Comparison of ENCODE assay signal across 25 cellular contexts in the genomic region with DNA sequence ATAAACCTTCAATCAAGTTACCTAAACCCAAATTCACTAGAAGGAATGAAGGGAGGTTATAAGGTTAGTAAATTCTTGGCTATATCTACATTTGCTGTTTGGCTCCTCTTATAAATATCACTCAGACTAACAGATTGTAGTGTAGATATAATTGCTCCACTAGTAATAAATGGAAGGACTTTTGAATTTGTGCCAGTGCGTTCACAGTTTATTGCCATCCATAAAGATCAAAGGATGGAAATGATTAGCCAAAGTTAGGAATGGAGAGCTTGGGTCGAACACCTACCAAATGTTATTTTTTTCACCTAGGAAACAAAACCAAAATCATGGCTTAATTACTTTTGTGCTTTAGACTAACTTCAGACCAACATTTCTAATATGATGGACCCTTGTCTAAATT. TPM values are rescaled to one million over a fixed set of nuclear protein-coding genes. Genes with fewer than 3 reads are reported as not detected.
"Had no signal": no experiment of that assay in that cellular context is flagged by ENCODE, and none has a peak within 500 bp of the region (broad histone marks: within the 10 kb centered on the region; RNA-seq: fewer than 3 reads in every experiment).

No MANE protein-coding gene starts in this region.

- DNase-seq: activated CD4-positive, alpha-beta T cell treated with anti-CD3 and anti-CD28 coated beads for 1 hour; activated CD8-positive, alpha-beta memory T cell treated with anti-CD3 and anti-CD28 coated beads for 24 hours; activated CD8-positive, alpha-beta memory T cell treated with anti-CD3 and anti-CD28 coated beads, Interleukin-2, amount 50 U/mL, for 48 hours; activated gamma-delta T cell; adrenal gland; foreskin keratinocyte; glutamatergic neuron; hypothalamus; kidney; left lung; mammary epithelial cell; midbrain; psoas muscle; right lobe of liver; stimulated activated CD4-positive, alpha-beta T cell treated with anti-CD3 and anti-CD28 coated beads, Interleukin-4, amount 100 ng/mL, for 1 hour; testis; upper lobe of right lung; WERI-Rb-1 had no signal

- ATAC-seq: activated naive CD4-positive, alpha-beta T cell treated with anti-CD3 and anti-CD28 coated beads, Interleukin-2, amount 50 U/mL, for 72 hours; foreskin keratinocyte; left lung; psoas muscle; right lobe of liver; upper lobe of right lung had no signal

- H3K27ac Mint-ChIP-seq: activated naive CD4-positive, alpha-beta T cell treated with anti-CD3 and anti-CD28 coated beads, Interleukin-2, amount 50 U/mL, for 72 hours; neural progenitor cell had no signal

- H3K27me3 ChIP-seq: adrenal gland, foreskin keratinocyte, left lung, neural progenitor cell, right lobe of liver, testis, upper lobe of right lung had no signal

- H3K36me3 ChIP-seq: adrenal gland, left lung, neural progenitor cell, right lobe of liver, upper lobe of right lung, WERI-Rb-1 had no signal

- H3K4me3 ChIP-seq: adrenal gland, left lung, neural progenitor cell, psoas muscle, right lobe of liver, smooth muscle cell, testis, upper lobe of right lung had no signal

- H3K36me3 Mint-ChIP-seq: neural progenitor cell had no signal

- H3K27ac ChIP-seq: adrenal gland, foreskin keratinocyte, left lung, neural progenitor cell, psoas muscle, right lobe of liver, testis, upper lobe of right lung, WERI-Rb-1 had no signal

- H3K4me3 Mint-ChIP-seq: neural progenitor cell had no signal

- H3K4me1 ChIP-seq: adrenal gland, neural progenitor cell, psoas muscle, right lobe of liver, testis, upper lobe of right lung had no signal

- H3K9me3 ChIP-seq: left lung, psoas muscle, right lobe of liver, testis, upper lobe of right lung had no signal

RNA-seq across cellular contexts. Expression of a gene that starts 9.2 kb away (rescaled TPM):
- total RNA-seq: epithelial cell of proximal tubule, fibroblast of lung, foreskin keratinocyte, mammary epithelial cell, myocyte, osteoblast, smooth muscle cell had no signal

RNA-seq across cellular contexts. Expression of a gene that starts 46.3 kb away (rescaled TPM):
- total RNA-seq: myocyte had no signal
